Comparison of ENCODE assay signal across 9 cellular contexts in genomic region chr2:231190531-231191197, GRCh38. TPM values are rescaled to one million over a fixed set of nuclear protein-coding genes. Genes with fewer than 3 reads are reported as not detected.
DNase-seq lines count a peak whose midpoint lies in the region; ATAC-seq, FAIRE-seq and TF ChIP-seq lines count a peak whose summit lies in the region.
"Had no signal": no experiment of that assay in that cellular context is flagged by ENCODE, and none has a peak within 500 bp of the region (broad histone marks: within the 10 kb centered on the region; RNA-seq: fewer than 3 reads in every experiment).

No MANE protein-coding gene starts in this region.

- ATAC-seq in HG03442 (IDR thresholded peaks at IDR 0.05; ENCODE audit: unreplicated experiment): no peak

- H3K27ac ChIP-seq in HUES6 (ENCODE audit: low read depth, low read length) (peak overlapping the region; percentile 61), H1 (ENCODE audit: low read depth, low read length) (0 out of 2 replicates have a peak overlapping the region, but pooled peaks have one; percentile 22), small intestine (ENCODE audit: low read depth in 1 of 2, low read length in 1 of 2) (peak overlapping the region; percentile 5 to 85)

- DNase-seq in H1 (ENCODE audit: low read depth in 1 of 2, low spot score in 2 of 2) (peak in 1 of 2 experiments; percentile 84), left kidney (ENCODE audit: low read depth, low spot score) (peak; percentile 71), small intestine (peak; percentile 22), GDM1 (lab: John Stamatoyannopoulos, UW) (no peak)
- no peak for DNase-seq in effector CD4-positive, alpha-beta T cell
- no peak for DNase-seq in activated T-helper 2 cell treated with anti-CD3 and anti-CD28 coated beads, Interferon-gamma antibody, Interleukin-2, Interleukin-4, amounts not matched to agents 10 μg/mL and 5 μg/mL and 100 μg/mL, durations not matched to agents 14 hours and 24 hours and 36 hours (ENCODE audit: low spot score)
- DNase-seq: NCI-H446 treated with DMSO at 0.1 percent for 48 hours had no signal

- peak overlapping the region; percentile 58 to 71 for H3K4me2 ChIP-seq in H1 (ENCODE audit: insufficient read depth in 1 of 2, low read depth in 2 of 2, low read length in 2 of 2)

- no peak overlapping the region for H3K4me3 Mint-ChIP-seq in activated T-helper 2 cell treated with anti-CD3 and anti-CD28 coated beads, Interferon-gamma antibody, Interleukin-2, Interleukin-4, amounts not matched to agents 10 μg/mL and 5 μg/mL and 100 μg/mL, durations not matched to agents 14 hours and 24 hours and 36 hours (ENCODE audit: low read depth)

- H2BK120ac ChIP-seq in H1 (replicated peaks; ENCODE audit: low read depth, low read length): no peak overlapping the region

- no peak overlapping the region for H3K4ac ChIP-seq in H1 (replicated peaks; ENCODE audit: insufficient read length, low read depth, low read length)

- H3K56ac ChIP-seq in H1 (replicated peaks; ENCODE audit: insufficient read length, low read depth, low read length): no peak overlapping the region

- peaks cover 23% of the 10 kb centered on the region for H3K4me1 ChIP-seq in HUES6 (ENCODE audit: control insufficient read depth, insufficient read depth, low read length)
- peaks cover 0 to 16% (median 10%) of the 10 kb centered on the region in 4 experiments; a peak in 6 of 7 replicates for H3K4me1 ChIP-seq in H1 (replicated peaks in 1 of 4; ENCODE audit: control insufficient read depth in 3 of 4, insufficient read depth in 4 of 4, low read length in 3 of 4)
- H3K4me1 ChIP-seq in small intestine (ENCODE audit: control insufficient read depth in 2 of 2, insufficient read depth in 1 of 2, low read depth in 1 of 2, low read length in 1 of 2): no peaks in the 10 kb centered on the region

- peak overlapping the region; percentile 93 for H4K8ac ChIP-seq in H1 (ENCODE audit: extremely low read depth, insufficient read depth, low read length)

- H3K4me1 Mint-ChIP-seq in activated T-helper 2 cell treated with anti-CD3 and anti-CD28 coated beads, Interferon-gamma antibody, Interleukin-2, Interleukin-4, amounts not matched to agents 10 μg/mL and 5 μg/mL and 100 μg/mL, durations not matched to agents 14 hours and 24 hours and 36 hours (ENCODE audit: low read depth): no peaks in the 10 kb centered on the region

- peak overlapping the region; percentile 80; the same call in 1 of the 2 replicates for H3K18ac ChIP-seq in H1 (ENCODE audit: extremely low read depth, low read length)

- H3K27me3 ChIP-seq in HUES6 (ENCODE audit: control insufficient read depth, insufficient read depth, low read length): no peaks in the 10 kb centered on the region
- no peaks in the 10 kb centered on the region for H3K27me3 ChIP-seq in H1 (replicated peaks in 1 of 4; ENCODE audit: control insufficient read depth in 3 of 4, extremely low read depth in 1 of 4, insufficient read depth in 3 of 4, low read length in 3 of 4)
- H3K27me3 ChIP-seq in small intestine (ENCODE audit: control insufficient read depth in 2 of 2, insufficient read depth in 2 of 2, low read length in 2 of 2): peaks cover 0 to 3% of the 10 kb centered on the region in 2 donors

- H3K9me3 Mint-ChIP-seq in activated T-helper 2 cell treated with anti-CD3 and anti-CD28 coated beads, Interferon-gamma antibody, Interleukin-2, Interleukin-4, amounts not matched to agents 10 μg/mL and 5 μg/mL and 100 μg/mL, durations not matched to agents 14 hours and 24 hours and 36 hours: no peaks in the 10 kb centered on the region

- H2AK5ac ChIP-seq in H1 (ENCODE audit: low read depth, low read length): no peak overlapping the region

- WGBS in H1 (ENCODE audit: extremely low coverage in 1 of 2, insufficient coverage in 1 of 2, insufficient read length in 1 of 2, insufficient replicate concordance in 2 of 2, low coverage in 1 of 2, low lambda C conversion rate in 2 of 2, missing lambda C conversion rate in 1 of 2), 2 experiments: 10% methylated on average over 30 of the region's 42 CpGs; no CpG with 5 or more reads in 1 of the 2 experiments
- WGBS in small intestine, 3 donors: 18 to 24% (median 23%) methylated on average over 40 to 42 of the region's 42 CpGs

- H2BK12ac ChIP-seq in H1 (ENCODE audit: low read depth, low read length): no peak overlapping the region

- no peak overlapping the region for H3K14ac ChIP-seq in H1 (ENCODE audit: insufficient read length)

- H3K27ac Mint-ChIP-seq in activated T-helper 2 cell treated with anti-CD3 and anti-CD28 coated beads, Interferon-gamma antibody, Interleukin-2, Interleukin-4, amounts not matched to agents 10 μg/mL and 5 μg/mL and 100 μg/mL, durations not matched to agents 14 hours and 24 hours and 36 hours: no peak overlapping the region

- FAIRE-seq in H1 (lab: Jason Lieb, UNC) (no peak), small intestine (lab: Jason Lieb, UNC) (no peak)

- no peaks in the 10 kb centered on the region for H3K79me2 ChIP-seq in H1 (ENCODE audit: control insufficient read depth in 1 of 2, insufficient read depth in 2 of 2, low read length in 2 of 2)

- peak in 1 of 2 experiments; percentile 30; a peak in 2 of 4 replicates for TF ChIP-seq RAD21 in H1 (IDR thresholded peaks at IDR 0.05 in 1 of 2, conservative IDR thresholded peaks at IDR 0.05 in 1 of 2; ENCODE audit: low read depth in 2 of 2, low read length in 2 of 2)

- no peaks in the 10 kb centered on the region for H3K36me3 Mint-ChIP-seq in activated T-helper 2 cell treated with anti-CD3 and anti-CD28 coated beads, Interferon-gamma antibody, Interleukin-2, Interleukin-4, amounts not matched to agents 10 μg/mL and 5 μg/mL and 100 μg/mL, durations not matched to agents 14 hours and 24 hours and 36 hours (ENCODE audit: low read depth)

- POLR2A ChIA-PET in H1 (lab: Charles Lee; ENCODE audit: partially characterized antibody): interaction anchor here (0.7 to 2.3 kb wide), 7 partner anchors 10 to 262 kb away, joined by 3 to 6 read pairs (median 3); no protein-coding TSS in a partner anchor

- no peaks in the 10 kb centered on the region for H3K79me1 ChIP-seq in H1 (ENCODE audit: low read depth, low read length)

- CTCF ChIA-PET in H1 (lab: Charles Lee; ENCODE audit: partially characterized antibody): interaction anchor here (0.8 to 3.3 kb wide), 11 partner anchors 10 to 261 kb away, joined by 3 to 17 read pairs (median 6); no protein-coding TSS in a partner anchor

- no peaks in the 10 kb centered on the region for H4K20me1 ChIP-seq in H1 (replicated peaks in 1 of 2; ENCODE audit: control insufficient read depth in 1 of 2, insufficient read depth in 2 of 2, low read length in 2 of 2)

- no peak overlapping the region for H4K5ac ChIP-seq in H1 (ENCODE audit: insufficient read length, low read depth, low read length)

- no peaks in the 10 kb centered on the region for H3K23me2 ChIP-seq in H1 (ENCODE audit: low read depth, low read length)

- H3K9me3 ChIP-seq in HUES6 (ENCODE audit: control insufficient read depth, insufficient read depth, low read depth, low read length) (no peaks in the 10 kb centered on the region), H1 (ENCODE audit: insufficient read depth in 2 of 2, low read depth in 1 of 2, low read length in 1 of 2) (no peaks in the 10 kb centered on the region), small intestine (ENCODE audit: control insufficient read depth, low read depth) (no peaks in the 10 kb centered on the region)

- peak overlapping the region; percentile 96 for H4K91ac ChIP-seq in H1 (replicated peaks; ENCODE audit: insufficient read length, low read length)

- H3K4me3 ChIP-seq in HUES6 (ENCODE audit: low read depth, low read length) (peak overlapping the region; percentile 51), H1 (ENCODE audit: extremely low read depth in 1 of 4, insufficient read depth in 2 of 4, low read depth in 3 of 4, low read length in 4 of 4) (peak overlapping the region; percentile 16 to 54 (median 30); a peak in 6 of 8 replicates), small intestine (ENCODE audit: low read depth in 1 of 2, low read length in 2 of 2) (no peak overlapping the region)

- H3K23ac ChIP-seq in H1 (ENCODE audit: insufficient read length): no peak overlapping the region

- H2BK20ac ChIP-seq in H1 (ENCODE audit: low read length): no peak overlapping the region

- H2BK15ac ChIP-seq in H1 (ENCODE audit: low read length): peak overlapping the region; percentile 40; the same call in 1 of the 2 replicates

- intact Hi-C loops in activated T-helper 2 cell treated with anti-CD3 and anti-CD28 coated beads, Interferon-gamma antibody, Interleukin-2, Interleukin-4, amounts not matched to agents 10 μg/mL and 5 μg/mL and 100 μg/mL, durations not matched to agents 14 hours and 24 hours and 36 hours (cut with micrococcal nuclease): no loop called here

- peak; percentile 20 to 50 (median 40); a peak in 3 of 4 replicates for TF ChIP-seq CTCF in H1 (IDR thresholded peaks at IDR 0.05; ENCODE audit: control extremely low read depth in 1 of 3, insufficient read depth in 1 of 3, low read depth in 1 of 3, low read length in 3 of 3)

- no peaks in the 10 kb centered on the region for H3K36me3 ChIP-seq in HUES6 (ENCODE audit: control insufficient read depth, insufficient read depth, low read length)
- H3K36me3 ChIP-seq in H1 (ENCODE audit: control insufficient read depth in 2 of 4, insufficient read depth in 4 of 4, low read length in 3 of 4): no peaks in the 10 kb centered on the region
- H3K36me3 ChIP-seq in small intestine (ENCODE audit: control insufficient read depth in 2 of 2, insufficient read depth in 2 of 2, low read length in 2 of 2): no peaks in the 10 kb centered on the region

- no peak for TF ChIP-seq EP300 in H1 (IDR thresholded peaks at IDR 0.05; ENCODE audit: borderline replicate concordance in 1 of 2, low read depth in 2 of 2, low read length in 2 of 2)

- peak overlapping the region; percentile 92 for H2BK5ac ChIP-seq in H1 (ENCODE audit: low read depth, low read length)

- peak in 1 of 2 experiments; percentile 43; a peak in 1 of 3 replicates for TF ChIP-seq POLR2A in H1 (IDR thresholded peaks at IDR 0.05; ENCODE audit: control extremely low read depth in 1 of 2, low read depth in 2 of 2, low read length in 2 of 2)

- H3K9ac ChIP-seq in HUES6 (ENCODE audit: low read length) (peak overlapping the region; percentile 68), H1 (replicated peaks in 1 of 4; ENCODE audit: extremely low read depth in 1 of 4, low read depth in 3 of 4, low read length in 3 of 4) (peak overlapping the region in 1 of 4 experiments; percentile 40; a peak in 3 of 7 replicates)

- H2AFZ ChIP-seq in H1 (ENCODE audit: low read length): 0 out of 2 replicates have a peak overlapping the region, but pooled peaks have one; percentile 61

- peaks cover 32% of the 10 kb centered on the region for H3K27me3 Mint-ChIP-seq in activated T-helper 2 cell treated with anti-CD3 and anti-CD28 coated beads, Interferon-gamma antibody, Interleukin-2, Interleukin-4, amounts not matched to agents 10 μg/mL and 5 μg/mL and 100 μg/mL, durations not matched to agents 14 hours and 24 hours and 36 hours (ENCODE audit: low read depth)

RNA-seq across cellular contexts. Expression of gene ARMC9, which starts 7.8 kb away (rescaled TPM):
- total RNA-seq in H1 (2021; fragmentation: NEBNext Ultra II Directional; extraction: Animal tissue kit (Norgen Biotek cat#: 25700)): 33.0 and 36.1 TPM in 2 replicates
- polyA plus RNA-seq in H1 (2011; rRNA removed) (17.6 and 23.2 TPM in 2 replicates), small intestine (1 to 10 TPM in 2 of 3 donors, under 1 TPM in 1; 0.67 to 4.5 (median 2.4) TPM)
- 33.4 TPM for polyA plus RNA-seq in H1 (2011; cell fraction: cytosol; rRNA removed)
- 36.4 TPM for polyA plus RNA-seq in H1 (2011; cell fraction: nucleus; rRNA removed)
- 21.9 to 31.6 TPM (median 26.4 TPM) in 4 replicates for polyA plus RNA-seq in H1 (2012, experiment 1 of 2)
- 10.4 TPM for polyA plus RNA-seq in H1 (2012, experiment 2 of 2)
- 18.3 TPM for polyA plus RNA-seq in H1 (2013, experiment 1 of 2)
- 18.4 TPM for polyA plus RNA-seq in H1 (2013, experiment 2 of 2)
- polyA minus RNA-seq in H1 (2011; rRNA and poly(A)+ RNA removed): 65.7 and 72.1 TPM in 2 replicates
- 23.5 TPM for polyA minus RNA-seq in H1 (2011; cell fraction: cytosol; rRNA and poly(A)+ RNA removed)
- 48.2 TPM for polyA minus RNA-seq in H1 (2011; cell fraction: nucleus; rRNA and poly(A)+ RNA removed)
- 2.5 and 3.3 TPM in 2 replicates for total RNA-seq in activated T-helper 2 cell treated with anti-CD3 and anti-CD28 coated beads, Interferon-gamma antibody, Interleukin-2, Interleukin-4, amounts not matched to agents 10 μg/mL and 5 μg/mL and 100 μg/mL, durations not matched to agents 14 hours and 24 hours and 36 hours

Comparison
In these comparisons a context has a peak if more than half of its experiments do, and no peak if none do; other contexts are left out.
1. H3K4me3 ChIP-seq: peak in HUES6 (single experiment) and H1 (4 of 4); none in small intestine (0 of 2).
2. DNase-seq: peak in left kidney (single experiment) and small intestine (single experiment); none in effector CD4-positive, alpha-beta T cell (single experiment), GDM1 (single experiment) and activated T-helper 2 cell treated with anti-CD3 and anti-CD28 coated beads, Interferon-gamma antibody, Interleukin-2, Interleukin-4, amounts not matched to agents 10 μg/mL and 5 μg/mL and 100 μg/mL, durations not matched to agents 14 hours and 24 hours and 36 hours (single experiment).
3. Peak in every context shown above with its lines, with median percentiles within 50 percentile points of each other: H3K27ac ChIP-seq.